ENCODE assay signal across 8 cellular contexts in the genomic region with DNA sequence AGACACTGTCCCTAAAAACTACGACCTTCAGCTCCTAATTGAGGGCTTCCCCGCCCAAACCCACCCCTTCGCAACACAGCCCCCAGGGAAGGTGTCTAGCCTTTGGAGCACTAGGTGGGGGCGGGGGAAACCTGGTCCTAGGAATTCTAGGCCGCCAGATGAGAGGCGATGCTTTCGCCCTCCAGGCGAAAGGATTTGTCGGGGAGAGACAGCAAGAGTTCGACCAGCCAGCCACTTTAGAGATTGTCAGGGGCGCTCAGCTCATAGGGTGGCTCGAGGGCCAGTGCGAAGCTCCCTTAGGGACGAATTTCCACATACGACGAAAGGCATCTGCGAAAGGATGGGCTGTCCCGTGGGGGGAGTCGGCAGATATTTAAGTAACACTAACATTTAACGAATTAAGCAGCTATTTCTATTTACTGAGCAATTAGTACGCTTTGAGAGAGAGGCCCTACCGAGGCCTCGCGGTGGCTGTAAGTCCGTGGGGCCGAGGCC. TPM values are rescaled to one million over a fixed set of nuclear protein-coding genes. Genes with fewer than 3 reads are reported as not detected.
DNase-seq lines count a peak whose midpoint lies in the region; ATAC-seq and TF ChIP-seq lines count a peak whose summit lies in the region.

No MANE protein-coding gene starts in this region.

- H3K27me3 ChIP-seq in DND-41 (ENCODE audit: insufficient read depth, low read length, poor library complexity) (no peaks in the 10 kb centered on the region), Karpas-422 (ENCODE audit: low read length) (no peaks in the 10 kb centered on the region), dorsolateral prefrontal cortex (no peaks in the 10 kb centered on the region), osteoblast (ENCODE audit: insufficient read depth, low read length) (no peaks in the 10 kb centered on the region)

- H3K9me3 ChIP-seq in DND-41 (ENCODE audit: insufficient read depth, low read length, severe bottlenecking) = no peaks in the 10 kb centered on the region
- no peaks in the 10 kb centered on the region for H3K9me3 ChIP-seq in Karpas-422 (ENCODE audit: low read length)
- no peaks in the 10 kb centered on the region for H3K9me3 ChIP-seq in osteoblast (ENCODE audit: low read depth, low read length)

- 22 to 30% methylated on average over 26 of the region's 26 CpGs for WGBS in lower leg skin, 2 donors

- peak; percentile 86 for TF ChIP-seq CTCF in DND-41 (IDR thresholded peaks at IDR 0.05; ENCODE audit: borderline replicate concordance, extremely low read depth, low read length, poor library complexity, severe bottlenecking)
- peak in 12 of 56 donors; percentile 39 to 91 (median 85) for TF ChIP-seq CTCF in dorsolateral prefrontal cortex (IDR thresholded peaks at IDR 0.05 in 54 of 56, conservative IDR thresholded peaks at IDR 0.05 in 2 of 56; ENCODE audit: low read depth in 1 of 56, partially characterized antibody in 56 of 56)
- TF ChIP-seq CTCF in osteoblast (IDR thresholded peaks at IDR 0.05; ENCODE audit: extremely low read depth, low read depth, low read length) = peak; percentile 90
- TF ChIP-seq CTCF in lower leg skin (IDR thresholded peaks at IDR 0.05) = no peak

- no peak overlapping the region for H3K27ac ChIP-seq in DND-41 (ENCODE audit: low read length)
- H3K27ac ChIP-seq in Karpas-422 (ENCODE audit: low read length) = peak overlapping the region; percentile 62
- H3K27ac ChIP-seq in dorsolateral prefrontal cortex = peak overlapping the region; percentile 26 to 95 (median 86)
- H3K27ac ChIP-seq in osteoblast (ENCODE audit: low read depth, low read length) = peak overlapping the region; percentile 83

- H3K4me3 ChIP-seq in DND-41 (ENCODE audit: low read depth in 1 of 2, low read length in 2 of 2) (peak overlapping the region in 1 of 2 experiments; percentile 66; a peak in 3 of 4 replicates), Karpas-422 (ENCODE audit: low read length) (peak overlapping the region; percentile 65; the same call in 1 of the 2 replicates), dorsolateral prefrontal cortex (peak overlapping the region; percentile 40 to 84 (median 67)), osteoblast (ENCODE audit: insufficient read depth, low read length) (peak overlapping the region; percentile 80), lower leg skin (ENCODE audit: low read depth, poor library complexity, severe bottlenecking) (no peak overlapping the region)

- H3K9me2 ChIP-seq in Karpas-422 (replicated peaks; ENCODE audit: insufficient read depth, low read length) = no peaks in the 10 kb centered on the region

- H3K9ac ChIP-seq in DND-41 (ENCODE audit: low read depth, low read length) (peak overlapping the region; percentile 55), Karpas-422 (ENCODE audit: low read length) (peak overlapping the region; percentile 65)

- no peaks in the 10 kb centered on the region for H3K36me3 ChIP-seq in DND-41 (ENCODE audit: insufficient read depth, low read length)
- no peaks in the 10 kb centered on the region for H3K36me3 ChIP-seq in Karpas-422 (ENCODE audit: insufficient read depth, low read length)
- H3K36me3 ChIP-seq in osteoblast (ENCODE audit: insufficient read depth, low read length) = no peaks in the 10 kb centered on the region

- peak overlapping the region; percentile 91 for H2AFZ ChIP-seq in DND-41 (ENCODE audit: low read depth, low read length)
- H2AFZ ChIP-seq in Karpas-422 (ENCODE audit: low read length) = peak overlapping the region; percentile 93
- H2AFZ ChIP-seq in osteoblast (ENCODE audit: low read length) = peak overlapping the region; percentile 98

- intact Hi-C loops in dorsolateral prefrontal cortex (cut with DNase I) (loop anchor here in 1 of 2 donors (2.0 to 5.0 kb wide), 2 partner anchors 17 to 36 kb away; a partner anchor contains a TSS), lower leg skin (cut with DNase I; ENCODE audit: low total_unique reads) (no loop called here)

- H4K20me1 ChIP-seq in DND-41 (ENCODE audit: insufficient read depth, low read length) (no peaks in the 10 kb centered on the region), Karpas-422 (ENCODE audit: insufficient read depth, low read depth, low read length) (no peaks in the 10 kb centered on the region), osteoblast (ENCODE audit: insufficient read depth, low read length) (peaks cover 23% of the 10 kb centered on the region)

- H3K4me2 ChIP-seq in DND-41 (ENCODE audit: insufficient read depth, low read length) = peak overlapping the region; percentile 76
- H3K4me2 ChIP-seq in Karpas-422 (ENCODE audit: low read depth, low read length, poor library complexity, severe bottlenecking) = peak overlapping the region; percentile 78
- H3K4me2 ChIP-seq in osteoblast (ENCODE audit: insufficient read depth, low read length) = peak overlapping the region; percentile 98

- H3K4me1 ChIP-seq in DND-41 (ENCODE audit: insufficient read depth, low read length) (peaks cover 29% of the 10 kb centered on the region), Karpas-422 (ENCODE audit: low read length) (peaks cover 24% of the 10 kb centered on the region), osteoblast (ENCODE audit: insufficient read depth, low read length) (peaks cover 34% of the 10 kb centered on the region)

- ATAC-seq in DND-41 (ENCODE audit: insufficient read depth, low read depth) (peak; percentile 48; the same call in 2 of the 3 replicates), HG02798 (IDR thresholded peaks at IDR 0.05; ENCODE audit: poor library complexity, unreplicated experiment) (no peak)

- TF ChIP-seq POLR2A in lower leg skin (IDR thresholded peaks at IDR 0.05) = no peak

- H3K79me2 ChIP-seq in DND-41 (ENCODE audit: insufficient read depth, low read length) (no peaks in the 10 kb centered on the region), Karpas-422 (ENCODE audit: low read length) (no peaks in the 10 kb centered on the region), osteoblast (ENCODE audit: insufficient read depth, low read length) (peaks cover 30% of the 10 kb centered on the region)

- DNase-seq in DND-41 (no peak), Karpas-422 (no peak), dorsolateral prefrontal cortex (no peak), osteoblast (ENCODE audit: insufficient read length, low spot score, missing footprints) (no peak), lower leg skin (ENCODE audit: low spot score in 2 of 2) (no peak), T1000 (lab: John Stamatoyannopoulos, UW) (no peak), HUDEP-2 (lab: John Stamatoyannopoulos, UW; ENCODE audit: unreplicated experiment in 76 of 76) (no peak)

RNA-seq across cellular contexts. Expression of a gene that starts 5.3 kb away (rescaled TPM):
- not detected in 2 replicates for total RNA-seq in Karpas-422 (2014; rRNA removed; shearing (Covaris generic); ENCODE audit: low replicate concordance)
- total RNA-seq in dorsolateral prefrontal cortex (1 to 10 TPM in 105 of 120 experiments, under 1 TPM in 15; 0.45 to 6.5 (median 1.9) TPM), osteoblast (103 and 107 TPM in 2 replicates), lower leg skin (10 to 100 TPM in 2 of 4 donors, 1 to 10 TPM in 2; 6.3 to 23.5 (median 12.3) TPM)

RNA-seq across cellular contexts. Expression of a gene that starts 19.8 kb away (rescaled TPM):
- not detected in 2 replicates for total RNA-seq in Karpas-422 (2014; rRNA removed; shearing (Covaris generic); ENCODE audit: low replicate concordance)
- total RNA-seq in dorsolateral prefrontal cortex = 100 to 1,000 TPM in 2 of 120 experiments, 10 to 100 TPM in 118; 29.6 to 145 (median 58.1) TPM
- total RNA-seq in osteoblast = 0.29 and 0.36 TPM in 2 replicates
- not detected for total RNA-seq in lower leg skin

RNA-seq across cellular contexts. Expression of a gene that starts 22.6 kb away (rescaled TPM):
- total RNA-seq in Karpas-422 (2014; rRNA removed; shearing (Covaris generic); ENCODE audit: low replicate concordance) = 145 and 154 TPM in 2 replicates
- total RNA-seq in dorsolateral prefrontal cortex = 10 to 100 TPM; 15.9 to 71.3 (median 33.4) TPM
- 165 and 182 TPM in 2 replicates for total RNA-seq in osteoblast
- total RNA-seq in lower leg skin = 10 to 100 TPM; 55.3 to 76.2 (median 74.1) TPM

RNA-seq across cellular contexts. Expression of a gene that starts 24.7 kb away (rescaled TPM):
- 0.78 and 1.1 TPM in 2 replicates for total RNA-seq in Karpas-422 (2014; rRNA removed; shearing (Covaris generic); ENCODE audit: low replicate concordance)
- total RNA-seq in dorsolateral prefrontal cortex = 10 to 100 TPM in 107 of 120 experiments, 1 to 10 TPM in 13; 4.0 to 30.0 (median 14.9) TPM
- 27.1 and 31.8 TPM in 2 replicates for total RNA-seq in osteoblast
- total RNA-seq in lower leg skin = 10 to 100 TPM; 48.3 to 56.9 (median 53.8) TPM

RNA-seq across cellular contexts. Expression of a gene that starts 33.4 kb away (rescaled TPM):
- 32.0 and 57.1 TPM in 2 replicates for total RNA-seq in Karpas-422 (2014; rRNA removed; shearing (Covaris generic); ENCODE audit: low replicate concordance)
- total RNA-seq in dorsolateral prefrontal cortex = 10 to 100 TPM; 10.3 to 25.1 (median 16.2) TPM
- 43.0 and 43.1 TPM in 2 replicates for total RNA-seq in osteoblast
- total RNA-seq in lower leg skin = 10 to 100 TPM; 40.1 to 68.4 (median 57.5) TPM

Comparison
In these comparisons a context has a peak if more than half of its experiments do, and no peak if none do; other contexts are left out.
1. CTCF ChIP-seq: peak in DND-41 (single experiment) and osteoblast (single experiment); none in lower leg skin (0 of 3).
2. RNA of a gene that starts 19.8 kb away (total RNA-seq): 29.6 to 145 TPM in dorsolateral prefrontal cortex; 0.29 to 0.36 TPM in osteoblast, not detected in lower leg skin and not detected in Karpas-422; every median in the first group is over 10 times any median in the second.
3. Peak in every context shown above with its lines, with median percentiles within 50 percentile points of each other: H2AFZ ChIP-seq and H3K4me2 ChIP-seq.